Comparison of ENCODE assay signal across 26 cellular contexts in the genomic region with DNA sequence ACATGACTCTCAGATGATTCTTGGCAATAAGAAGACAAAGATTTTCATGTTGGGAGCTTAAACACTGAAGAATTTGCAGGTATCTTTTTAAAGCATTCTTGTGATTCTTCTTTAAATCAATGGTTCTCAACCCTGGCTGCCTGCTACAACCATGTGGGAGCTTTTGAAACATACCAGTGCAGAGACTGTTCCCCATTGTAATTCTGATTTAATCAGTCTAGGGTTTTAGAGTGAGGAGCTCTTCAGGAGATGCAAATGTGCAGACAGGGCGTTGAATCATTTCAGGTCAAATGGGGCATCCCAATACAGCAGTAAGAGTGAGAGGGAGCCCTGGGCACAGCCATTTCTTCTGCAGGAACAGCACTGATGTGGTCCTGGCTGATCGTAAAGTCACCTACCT. TPM values are rescaled to one million over a fixed set of nuclear protein-coding genes. Genes with fewer than 3 reads are reported as not detected.
"Had no signal": no experiment of that assay in that cellular context is flagged by ENCODE, and none has a peak within 500 bp of the region (broad histone marks: within the 10 kb centered on the region; RNA-seq: fewer than 3 reads in every experiment).

No MANE protein-coding gene starts in this region.

- H3K27me3 ChIP-seq: ovary, right atrium auricular region, right lobe of liver, testis, thyroid gland, upper lobe of left lung, vagina had no signal

- H3K36me3 ChIP-seq: left ventricle myocardium inferior, ovary, right atrium auricular region, right lobe of liver, stomach, thyroid gland, transverse colon, upper lobe of left lung, vagina had no signal

- H3K9me3 Mint-ChIP-seq: natural killer cell; stimulated activated naive B cell treated with anti-CD40 and anti-IgM and Interleukin-4, amounts not matched to agents 10 μg/mL and 1 μg/mL and 100 μg/mL, for 72 hours had no signal

- H3K4me1 Mint-ChIP-seq: naive B cell; natural killer cell; nephron progenitor cell; stimulated activated naive B cell treated with anti-CD40 and anti-IgM and Interleukin-4, amounts not matched to agents 10 μg/mL and 1 μg/mL and 100 μg/mL, for 72 hours had no signal

- H3K36me3 Mint-ChIP-seq: naive B cell; natural killer cell; stimulated activated naive B cell treated with anti-CD40 and anti-IgM and Interleukin-4, amounts not matched to agents 10 μg/mL and 1 μg/mL and 100 μg/mL, for 72 hours had no signal

- H3K4me3 ChIP-seq: left ventricle myocardium inferior, lung, ovary, right atrium auricular region, right lobe of liver, stomach, testis, thyroid gland, transverse colon, upper lobe of left lung, vagina had no signal

- H3K4me3 Mint-ChIP-seq: naive B cell; natural killer cell; nephron progenitor cell; stimulated activated naive B cell treated with anti-CD40 and anti-IgM and Interleukin-4, amounts not matched to agents 10 μg/mL and 1 μg/mL and 100 μg/mL, for 72 hours had no signal

- H3K27ac Mint-ChIP-seq: naive B cell; natural killer cell; nephron progenitor cell; progenitor cell of endocrine pancreas; stimulated activated naive B cell treated with anti-CD40 and anti-IgM and Interleukin-4, amounts not matched to agents 10 μg/mL and 1 μg/mL and 100 μg/mL, for 72 hours had no signal

- ATAC-seq: natural killer cell; right lobe of liver; stimulated activated naive B cell treated with anti-CD40 and anti-IgM and Interleukin-4, amounts not matched to agents 10 μg/mL and 1 μg/mL and 100 μg/mL, for 72 hours; stimulated activated naive CD8-positive, alpha-beta T cell treated with anti-CD3 and anti-CD28 coated beads, Interleukin-15, Interleukin-2, amounts not matched to agents 100 U/mL and 50 U/mL, for 24 hours had no signal

- DNase-seq: hippocampal formation; islet precursor cell; left ventricle myocardium inferior; midbrain; naive B cell; natural killer cell; nephron progenitor cell; ovary; right lobe of liver; stimulated activated CD4-positive, alpha-beta T cell treated with anti-CD3 and anti-CD28 coated beads, Interleukin-12 subunit alpha, Interleukin-12 subunit beta, amount 100 ng/mL, for 4 hours; stimulated activated CD4-positive, alpha-beta T cell treated with anti-CD3 and anti-CD28 coated beads, Interleukin-15, amount 100 ng/mL, for 24 hours; stimulated activated CD4-positive, alpha-beta T cell treated with anti-CD3 and anti-CD28 coated beads, Interleukin-2, amount 100 ng/mL, for 24 hours; stimulated activated CD4-positive, alpha-beta T cell treated with anti-CD3 and anti-CD28 coated beads, Interleukin-4, amount 100 ng/mL, for 1 hour; stimulated activated naive B cell treated with anti-CD40 and anti-IgM and Interleukin-4, amounts not matched to agents 10 μg/mL and 1 μg/mL and 100 μg/mL, for 72 hours; stimulated activated naive CD8-positive, alpha-beta T cell treated with anti-CD3 and anti-CD28 coated beads, Interleukin-15, Interleukin-2, amounts not matched to agents 100 U/mL and 50 U/mL, for 24 hours; stomach; testis; thyroid gland; transverse colon had no signal

RNA-seq across cellular contexts. Expression of a gene that starts 24.3 kb away (rescaled TPM):
- total RNA-seq: left ventricle myocardium inferior, mesenteric fat pad, natural killer cell, omental fat pad, ovary, right atrium auricular region, thyroid gland, vagina had no signal
